In genomic region chr6:165850434-165851019, GRCh38 we compare ENCODE assay signal across 8 cellular contexts.
DNase-seq lines count a peak whose midpoint lies in the region; ATAC-seq and TF ChIP-seq lines count a peak whose summit lies in the region.

No MANE protein-coding gene starts in this region.

- H3K9me3 Mint-ChIP-seq in activated naive CD4-positive, alpha-beta T cell treated with anti-CD3 and anti-CD28 coated beads, Interleukin-2, amount 10 ng/mL, durations not matched to agents 7 days and 5 days = no peaks in the 10 kb centered on the region
- H3K9me3 Mint-ChIP-seq in progenitor cell of endocrine pancreas (ENCODE audit: low read depth) = no peaks in the 10 kb centered on the region

- peaks cover 76% of the 10 kb centered on the region for H3K27me3 Mint-ChIP-seq in activated naive CD4-positive, alpha-beta T cell treated with anti-CD3 and anti-CD28 coated beads, Interleukin-2, amount 10 ng/mL, durations not matched to agents 7 days and 5 days
- peaks cover 62% of the 10 kb centered on the region for H3K27me3 Mint-ChIP-seq in progenitor cell of endocrine pancreas

- H3K27ac ChIP-seq in RWPE2 (ENCODE audit: poor library complexity, severe bottlenecking) (no peak overlapping the region), cardiac muscle cell (no peak overlapping the region)

- no peak overlapping the region for H3K4me3 Mint-ChIP-seq in activated naive CD4-positive, alpha-beta T cell treated with anti-CD3 and anti-CD28 coated beads, Interleukin-2, amount 10 ng/mL, durations not matched to agents 7 days and 5 days
- no peak overlapping the region for H3K4me3 Mint-ChIP-seq in progenitor cell of endocrine pancreas (ENCODE audit: low read depth)

- H3K4me1 Mint-ChIP-seq in activated naive CD4-positive, alpha-beta T cell treated with anti-CD3 and anti-CD28 coated beads, Interleukin-2, amount 10 ng/mL, durations not matched to agents 7 days and 5 days = peaks cover 3% of the 10 kb centered on the region
- peaks cover 3% of the 10 kb centered on the region for H3K4me1 Mint-ChIP-seq in progenitor cell of endocrine pancreas (ENCODE audit: low read depth)

- DNase-seq in DMS153 (lab: John Stamatoyannopoulos, UW) = peak; percentile 28
- peak; percentile 72 for DNase-seq in HK-2 (ENCODE audit: unreplicated experiment)
- no peak for DNase-seq in RWPE2 (ENCODE audit: low spot score)
- DNase-seq in activated naive CD4-positive, alpha-beta T cell treated with anti-CD3 and anti-CD28 coated beads, Interleukin-2, amount 10 ng/mL, durations not matched to agents 7 days and 5 days = peak; percentile 69
- DNase-seq in cardiac muscle cell (ENCODE audit: low read depth in 1 of 2, low spot score in 1 of 2) = peak; percentile 72 to 77
- DNase-seq in progenitor cell of endocrine pancreas (ENCODE audit: low spot score, unreplicated experiment) = peak; percentile 62

- H3K36me3 Mint-ChIP-seq in activated naive CD4-positive, alpha-beta T cell treated with anti-CD3 and anti-CD28 coated beads, Interleukin-2, amount 10 ng/mL, durations not matched to agents 7 days and 5 days = no peaks in the 10 kb centered on the region
- H3K36me3 Mint-ChIP-seq in progenitor cell of endocrine pancreas (ENCODE audit: insufficient read depth) = no peaks in the 10 kb centered on the region

- ATAC-seq in GM19467 (IDR thresholded peaks at IDR 0.05; ENCODE audit: unreplicated experiment) = peak; percentile 87
- ATAC-seq in RWPE2 (ENCODE audit: low read depth) = peak; percentile 65
- ATAC-seq in HG03135 (IDR thresholded peaks at IDR 0.05; ENCODE audit: unreplicated experiment) = no peak

- no peak overlapping the region for H3K27ac Mint-ChIP-seq in activated naive CD4-positive, alpha-beta T cell treated with anti-CD3 and anti-CD28 coated beads, Interleukin-2, amount 10 ng/mL, durations not matched to agents 7 days and 5 days
- H3K27ac Mint-ChIP-seq in progenitor cell of endocrine pancreas = no peak overlapping the region

- peaks cover 54% of the 10 kb centered on the region for H3K27me3 ChIP-seq in RWPE2 (ENCODE audit: insufficient read depth, poor library complexity, severe bottlenecking)
- H3K27me3 ChIP-seq in cardiac muscle cell = peaks cover 50% of the 10 kb centered on the region

- H3K4me3 ChIP-seq in RWPE2 (ENCODE audit: severe bottlenecking) (no peak overlapping the region), cardiac muscle cell (no peak overlapping the region)

- H3K36me3 ChIP-seq in RWPE2 (ENCODE audit: low read depth) (no peaks in the 10 kb centered on the region), cardiac muscle cell (no peaks in the 10 kb centered on the region)

- peak; percentile 96 for TF ChIP-seq CTCF in RWPE2 (IDR thresholded peaks at IDR 0.05; ENCODE audit: poor library complexity, severe bottlenecking)
- TF ChIP-seq CTCF in cardiac muscle cell (IDR thresholded peaks at IDR 0.05; ENCODE audit: low read depth, low read length) = peak; percentile 98
- TF ChIP-seq CTCF in progenitor cell of endocrine pancreas (IDR thresholded peaks at IDR 0.05; ENCODE audit: unreplicated experiment) = peak; percentile 98

- CTCF ChIA-PET in activated naive CD4-positive, alpha-beta T cell treated with anti-CD3 and anti-CD28 coated beads, Interleukin-2, amount 10 ng/mL, durations not matched to agents 7 days and 5 days (lab: Charles Lee) = interaction anchor here (0.7 to 2.8 kb wide), 6 partner anchors 9 to 414 kb away, joined by 3 to 20 read pairs (median 4); no protein-coding TSS in a partner anchor

- H3K9me3 ChIP-seq in RWPE2 (ENCODE audit: severe bottlenecking) (no peaks in the 10 kb centered on the region), cardiac muscle cell (ENCODE audit: low read depth) (no peaks in the 10 kb centered on the region)

- no peaks in the 10 kb centered on the region for H3K4me1 ChIP-seq in RWPE2 (ENCODE audit: insufficient read depth, poor library complexity, severe bottlenecking)
- H3K4me1 ChIP-seq in cardiac muscle cell (ENCODE audit: low read depth) = no peaks in the 10 kb centered on the region
